In the genomic region with DNA sequence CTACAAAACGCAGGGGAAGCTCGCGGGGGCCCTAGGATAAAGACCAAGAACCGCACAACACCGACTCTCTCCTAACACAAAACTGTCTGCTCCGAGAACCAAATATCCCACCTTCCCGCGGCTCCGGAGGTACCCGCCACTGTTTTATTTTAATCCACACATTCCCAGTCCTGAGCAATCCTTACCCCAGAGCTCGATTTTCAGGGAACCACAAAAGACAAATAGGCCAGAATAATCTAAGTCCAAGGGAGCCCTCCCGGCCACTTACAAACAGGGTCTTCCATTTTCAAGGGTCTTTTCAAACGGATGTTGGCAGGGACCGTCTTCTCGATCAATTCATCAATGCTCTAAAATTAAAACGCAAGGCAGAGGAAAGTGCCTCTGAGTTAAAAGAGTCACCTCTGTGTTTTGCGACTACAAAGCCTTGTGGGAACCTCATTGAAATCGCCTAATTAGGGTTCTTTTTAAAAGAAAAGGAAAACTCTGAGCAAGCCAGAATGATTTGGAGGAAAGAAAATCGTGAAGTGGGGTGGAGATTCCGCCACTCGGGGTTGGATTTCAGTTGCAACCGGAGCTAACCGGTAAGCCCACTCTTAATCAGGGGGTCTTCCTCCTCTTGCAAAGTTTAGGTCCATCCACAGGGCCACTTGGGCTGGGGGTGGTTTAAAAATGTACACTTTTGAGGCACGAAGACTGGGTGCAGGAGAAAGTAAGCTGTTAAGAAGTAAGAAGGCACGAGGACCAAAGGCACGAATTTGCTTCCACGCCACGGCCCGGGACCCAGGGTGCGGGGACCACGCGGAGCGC, we compare ENCODE assay signal across 1 cellular context.
TF ChIP-seq lines count a peak whose summit lies in the region.

No MANE protein-coding gene starts in this region.

TF ChIP-seq in H1, 55 proteins besides CTCF, POLR2A, EP300 and RAD21 (continued from another document):
- no peak for TF ChIP-seq BACH1 (IDR thresholded peaks at IDR 0.05; ENCODE audit: low read length)
- no peak for TF ChIP-seq TEAD4 (IDR thresholded peaks at IDR 0.05; ENCODE audit: low read depth, low read length)
- no peak for TF ChIP-seq MAFK (IDR thresholded peaks at IDR 0.05; ENCODE audit: low read depth, low read length)
- TF ChIP-seq HDAC2 (IDR thresholded peaks at IDR 0.05; ENCODE audit: borderline replicate concordance in 1 of 2, low read depth in 2 of 2, low read length in 2 of 2) = no peak
- TF ChIP-seq ZNF274 (IDR thresholded peaks at IDR 0.05; ENCODE audit: borderline replicate concordance, extremely low read depth, low read length) = no peak
- peak; percentile 22; the same call in 1 of the 2 replicates for TF ChIP-seq RBBP5 (IDR thresholded peaks at IDR 0.05; ENCODE audit: borderline replicate concordance, low read depth, low read length)
- no peak for TF ChIP-seq CEBPB (IDR thresholded peaks at IDR 0.05; ENCODE audit: low read depth, low read length)
- TF ChIP-seq, protein P1, sequence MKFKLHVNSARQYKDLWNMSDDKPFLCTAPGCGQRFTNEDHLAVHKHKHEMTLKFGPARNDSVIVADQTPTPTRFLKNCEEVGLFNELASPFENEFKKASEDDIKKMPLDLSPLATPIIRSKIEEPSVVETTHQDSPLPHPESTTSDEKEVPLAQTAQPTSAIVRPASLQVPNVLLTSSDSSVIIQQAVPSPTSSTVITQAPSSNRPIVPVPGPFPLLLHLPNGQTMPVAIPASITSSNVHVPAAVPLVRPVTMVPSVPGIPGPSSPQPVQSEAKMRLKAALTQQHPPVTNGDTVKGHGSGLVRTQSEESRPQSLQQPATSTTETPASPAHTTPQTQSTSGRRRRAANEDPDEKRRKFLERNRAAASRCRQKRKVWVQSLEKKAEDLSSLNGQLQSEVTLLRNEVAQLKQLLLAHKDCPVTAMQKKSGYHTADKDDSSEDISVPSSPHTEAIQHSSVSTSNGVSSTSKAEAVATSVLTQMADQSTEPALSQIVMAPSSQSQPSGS (IDR thresholded peaks at IDR 0.05; ENCODE audit: low read length) = no peak
- TF ChIP-seq FOSL1 (IDR thresholded peaks at IDR 0.05; ENCODE audit: insufficient read depth, low read depth, low read length) = no peak
- no peak for TF ChIP-seq SRF (IDR thresholded peaks at IDR 0.05; ENCODE audit: low read depth, low read length)
- no peak for TF ChIP-seq SP2 (IDR thresholded peaks at IDR 0.05; ENCODE audit: low read length)
- TF ChIP-seq, protein P2, sequence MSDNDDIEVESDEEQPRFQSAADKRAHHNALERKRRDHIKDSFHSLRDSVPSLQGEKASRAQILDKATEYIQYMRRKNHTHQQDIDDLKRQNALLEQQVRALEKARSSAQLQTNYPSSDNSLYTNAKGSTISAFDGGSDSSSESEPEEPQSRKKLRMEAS (IDR thresholded peaks at IDR 0.05) = no peak; the same call in 1 of the 2 replicates
- TF ChIP-seq PHF8 (conservative IDR thresholded peaks at IDR 0.05; ENCODE audit: low read depth, low read length) = 0 out of 2 replicates have a peak, but pooled peaks have one; percentile 16
- TF ChIP-seq SUZ12 (IDR thresholded peaks at IDR 0.05; ENCODE audit: low read length) = peak; percentile 16; the same call in 1 of the 2 replicates
- TF ChIP-seq, protein P3, sequence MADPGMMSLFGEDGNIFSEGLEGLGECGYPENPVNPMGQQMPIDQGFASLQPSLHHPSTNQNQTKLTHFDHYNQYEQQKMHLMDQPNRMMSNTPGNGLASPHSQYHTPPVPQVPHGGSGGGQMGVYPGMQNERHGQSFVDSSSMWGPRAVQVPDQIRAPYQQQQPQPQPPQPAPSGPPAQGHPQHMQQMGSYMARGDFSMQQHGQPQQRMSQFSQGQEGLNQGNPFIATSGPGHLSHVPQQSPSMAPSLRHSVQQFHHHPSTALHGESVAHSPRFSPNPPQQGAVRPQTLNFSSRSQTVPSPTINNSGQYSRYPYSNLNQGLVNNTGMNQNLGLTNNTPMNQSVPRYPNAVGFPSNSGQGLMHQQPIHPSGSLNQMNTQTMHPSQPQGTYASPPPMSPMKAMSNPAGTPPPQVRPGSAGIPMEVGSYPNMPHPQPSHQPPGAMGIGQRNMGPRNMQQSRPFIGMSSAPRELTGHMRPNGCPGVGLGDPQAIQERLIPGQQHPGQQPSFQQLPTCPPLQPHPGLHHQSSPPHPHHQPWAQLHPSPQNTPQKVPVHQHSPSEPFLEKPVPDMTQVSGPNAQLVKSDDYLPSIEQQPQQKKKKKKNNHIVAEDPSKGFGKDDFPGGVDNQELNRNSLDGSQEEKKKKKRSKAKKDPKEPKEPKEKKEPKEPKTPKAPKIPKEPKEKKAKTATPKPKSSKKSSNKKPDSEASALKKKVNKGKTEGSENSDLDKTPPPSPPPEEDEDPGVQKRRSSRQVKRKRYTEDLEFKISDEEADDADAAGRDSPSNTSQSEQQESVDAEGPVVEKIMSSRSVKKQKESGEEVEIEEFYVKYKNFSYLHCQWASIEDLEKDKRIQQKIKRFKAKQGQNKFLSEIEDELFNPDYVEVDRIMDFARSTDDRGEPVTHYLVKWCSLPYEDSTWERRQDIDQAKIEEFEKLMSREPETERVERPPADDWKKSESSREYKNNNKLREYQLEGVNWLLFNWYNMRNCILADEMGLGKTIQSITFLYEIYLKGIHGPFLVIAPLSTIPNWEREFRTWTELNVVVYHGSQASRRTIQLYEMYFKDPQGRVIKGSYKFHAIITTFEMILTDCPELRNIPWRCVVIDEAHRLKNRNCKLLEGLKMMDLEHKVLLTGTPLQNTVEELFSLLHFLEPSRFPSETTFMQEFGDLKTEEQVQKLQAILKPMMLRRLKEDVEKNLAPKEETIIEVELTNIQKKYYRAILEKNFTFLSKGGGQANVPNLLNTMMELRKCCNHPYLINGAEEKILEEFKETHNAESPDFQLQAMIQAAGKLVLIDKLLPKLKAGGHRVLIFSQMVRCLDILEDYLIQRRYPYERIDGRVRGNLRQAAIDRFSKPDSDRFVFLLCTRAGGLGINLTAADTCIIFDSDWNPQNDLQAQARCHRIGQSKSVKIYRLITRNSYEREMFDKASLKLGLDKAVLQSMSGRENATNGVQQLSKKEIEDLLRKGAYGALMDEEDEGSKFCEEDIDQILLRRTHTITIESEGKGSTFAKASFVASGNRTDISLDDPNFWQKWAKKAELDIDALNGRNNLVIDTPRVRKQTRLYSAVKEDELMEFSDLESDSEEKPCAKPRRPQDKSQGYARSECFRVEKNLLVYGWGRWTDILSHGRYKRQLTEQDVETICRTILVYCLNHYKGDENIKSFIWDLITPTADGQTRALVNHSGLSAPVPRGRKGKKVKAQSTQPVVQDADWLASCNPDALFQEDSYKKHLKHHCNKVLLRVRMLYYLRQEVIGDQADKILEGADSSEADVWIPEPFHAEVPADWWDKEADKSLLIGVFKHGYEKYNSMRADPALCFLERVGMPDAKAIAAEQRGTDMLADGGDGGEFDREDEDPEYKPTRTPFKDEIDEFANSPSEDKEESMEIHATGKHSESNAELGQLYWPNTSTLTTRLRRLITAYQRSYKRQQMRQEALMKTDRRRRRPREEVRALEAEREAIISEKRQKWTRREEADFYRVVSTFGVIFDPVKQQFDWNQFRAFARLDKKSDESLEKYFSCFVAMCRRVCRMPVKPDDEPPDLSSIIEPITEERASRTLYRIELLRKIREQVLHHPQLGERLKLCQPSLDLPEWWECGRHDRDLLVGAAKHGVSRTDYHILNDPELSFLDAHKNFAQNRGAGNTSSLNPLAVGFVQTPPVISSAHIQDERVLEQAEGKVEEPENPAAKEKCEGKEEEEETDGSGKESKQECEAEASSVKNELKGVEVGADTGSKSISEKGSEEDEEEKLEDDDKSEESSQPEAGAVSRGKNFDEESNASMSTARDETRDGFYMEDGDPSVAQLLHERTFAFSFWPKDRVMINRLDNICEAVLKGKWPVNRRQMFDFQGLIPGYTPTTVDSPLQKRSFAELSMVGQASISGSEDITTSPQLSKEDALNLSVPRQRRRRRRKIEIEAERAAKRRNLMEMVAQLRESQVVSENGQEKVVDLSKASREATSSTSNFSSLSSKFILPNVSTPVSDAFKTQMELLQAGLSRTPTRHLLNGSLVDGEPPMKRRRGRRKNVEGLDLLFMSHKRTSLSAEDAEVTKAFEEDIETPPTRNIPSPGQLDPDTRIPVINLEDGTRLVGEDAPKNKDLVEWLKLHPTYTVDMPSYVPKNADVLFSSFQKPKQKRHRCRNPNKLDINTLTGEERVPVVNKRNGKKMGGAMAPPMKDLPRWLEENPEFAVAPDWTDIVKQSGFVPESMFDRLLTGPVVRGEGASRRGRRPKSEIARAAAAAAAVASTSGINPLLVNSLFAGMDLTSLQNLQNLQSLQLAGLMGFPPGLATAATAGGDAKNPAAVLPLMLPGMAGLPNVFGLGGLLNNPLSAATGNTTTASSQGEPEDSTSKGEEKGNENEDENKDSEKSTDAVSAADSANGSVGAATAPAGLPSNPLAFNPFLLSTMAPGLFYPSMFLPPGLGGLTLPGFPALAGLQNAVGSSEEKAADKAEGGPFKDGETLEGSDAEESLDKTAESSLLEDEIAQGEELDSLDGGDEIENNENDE (IDR thresholded peaks at IDR 0.05; ENCODE audit: insufficient replicate concordance, low read length) = no peak
- TF ChIP-seq BRCA1 (IDR thresholded peaks at IDR 0.05; ENCODE audit: low read depth, low read length) = no peak
- no peak for TF ChIP-seq GABPA (IDR thresholded peaks at IDR 0.05; ENCODE audit: borderline replicate concordance, insufficient read depth, low read length)
- TF ChIP-seq TBP (IDR thresholded peaks at IDR 0.05; ENCODE audit: low read depth, low read length) = no peak
- no peak for TF ChIP-seq HDAC6 (IDR thresholded peaks at IDR 0.05; ENCODE audit: low read depth, low read length)
- TF ChIP-seq YY1 (IDR thresholded peaks at IDR 0.05; ENCODE audit: low read depth, low read length) = no peak
- no peak for TF ChIP-seq BCL11A (IDR thresholded peaks at IDR 0.05; ENCODE audit: low read depth in 2 of 2, low read length in 2 of 2)
- TF ChIP-seq CHD1 (IDR thresholded peaks at IDR 0.05; ENCODE audit: low read depth, low read length) = no peak
- no peak for TF ChIP-seq GTF2F1 (IDR thresholded peaks at IDR 0.05; ENCODE audit: borderline replicate concordance, low read depth, low read length)
- no peak for TF ChIP-seq POLR2AphosphoS5 (IDR thresholded peaks at IDR 0.05; ENCODE audit: low read depth, low read length)
- TF ChIP-seq EZH2 (IDR thresholded peaks at IDR 0.05; ENCODE audit: low read depth, low read length, severe bottlenecking) = peak; percentile 35
- TF ChIP-seq KDM4A (IDR thresholded peaks at IDR 0.05; ENCODE audit: low read depth, low read length, severe bottlenecking) = peak; percentile 35
- TF ChIP-seq SIRT6 (IDR thresholded peaks at IDR 0.05; ENCODE audit: low read length) = no peak
